16 cellular contexts compared by ENCODE assay signal in genomic region chr15:74135041-74135565, GRCh38. TPM values are rescaled to one million over a fixed set of nuclear protein-coding genes. Genes with fewer than 3 reads are reported as not detected.
A peak's percentile ranks its signal among the peaks of the same experiment; 100 is the strongest.
DNase-seq lines count a peak whose midpoint lies in the region; ATAC-seq, FAIRE-seq and TF ChIP-seq lines count a peak whose summit lies in the region.
"Had no signal": no experiment of that assay in that cellular context is flagged by ENCODE, and none has a peak within 500 bp of the region (broad histone marks: within the 10 kb centered on the region; RNA-seq: fewer than 3 reads in every experiment).

No MANE protein-coding gene starts in this region.

- no peaks in the 10 kb centered on the region for H3K9me3 ChIP-seq in heart left ventricle
- peaks cover 9% of the 10 kb centered on the region for H3K9me3 ChIP-seq in iPS-18c (ENCODE audit: control insufficient read depth, insufficient read depth, low read length)
- no peaks in the 10 kb centered on the region for H3K9me3 ChIP-seq in thoracic aorta
- H3K9me3 ChIP-seq: SK-N-SH had no signal

- peaks cover 0 to 62% (median 26%) of the 10 kb centered on the region in 12 donors for H3K4me1 ChIP-seq in heart left ventricle
- peaks cover 15 to 25% of the 10 kb centered on the region in 2 donors for H3K4me1 ChIP-seq in thoracic aorta (ENCODE audit: control insufficient read depth in 1 of 2, low read depth in 2 of 2)

- TF ChIP-seq CTCF in heart left ventricle (IDR thresholded peaks at IDR 0.05) = no peak
- TF ChIP-seq CTCF in activated B cell treated with CpG ODN at 0.5 μM for 24 hours (IDR thresholded peaks at IDR 0.05) = no peak
- TF ChIP-seq CTCF in thoracic aorta (IDR thresholded peaks at IDR 0.05) = no peak

- H3K4me1 Mint-ChIP-seq in activated B cell treated with CpG ODN at 0.5 μM for 24 hours = peaks cover 44% of the 10 kb centered on the region

- H3K36me3 ChIP-seq in heart left ventricle (peaks cover 0 to 15% (median 0%) of the 10 kb centered on the region in 9 donors), thoracic aorta (no peaks in the 10 kb centered on the region)

- DNase-seq in heart left ventricle = no peak
- no peak for DNase-seq in left ventricle myocardium superior
- DNase-seq in activated B cell treated with CpG ODN at 0.5 μM for 24 hours = no peak
- no peak for DNase-seq in thoracic aorta (ENCODE audit: low spot score)
- DNase-seq in HEK293T (ENCODE audit: extremely low spot score) = no peak
- no peak for DNase-seq in urothelium cell line (ENCODE audit: low spot score)
- no peak for DNase-seq in stimulated activated CD4-positive, alpha-beta T cell treated with anti-CD3 and anti-CD28 coated beads, Interleukin-4, amount 100 ng/mL, for 4 hours
- DNase-seq: stimulated activated CD4-positive, alpha-beta T cell treated with anti-CD3 and anti-CD28 coated beads, Interleukin-1b, Interleukin-23, amount 100 ng/mL, for 48 hours had no signal

- POLR2A ChIA-PET in activated B cell treated with CpG ODN at 0.5 μM for 24 hours (lab: Charles Lee) = no interaction called here
- POLR2A ChIA-PET in HEK293T (lab: Yijun Ruan, JAX) = interaction anchor here (0.9 kb wide), 1 partner anchor 9 kb away, joined by 6 read pairs; no protein-coding TSS in a partner anchor

- H3K4me3 Mint-ChIP-seq in activated B cell treated with CpG ODN at 0.5 μM for 24 hours = peak overlapping the region; percentile 64

- peak overlapping the region in 11 of 12 donors; percentile 68 to 97 (median 83) for H3K27ac ChIP-seq in heart left ventricle
- no peak overlapping the region for H3K27ac ChIP-seq in thoracic aorta

- peak overlapping the region; percentile 44 for H3K27ac Mint-ChIP-seq in activated B cell treated with CpG ODN at 0.5 μM for 24 hours

- no peak for TF ChIP-seq POLR2A in heart left ventricle (IDR thresholded peaks at IDR 0.05)

- no peak for FAIRE-seq in urothelium cell line (lab: Jason Lieb, UNC)
- FAIRE-seq: colon, G401.6 had no signal

- 35 to 59% (median 52%) methylated on average over 27 of the region's 27 CpGs for WGBS in heart left ventricle, 4 donors

- H3K27me3 ChIP-seq in heart left ventricle = peaks cover 9 to 92% (median 51%) of the 10 kb centered on the region in 9 donors
- H3K27me3 ChIP-seq in thoracic aorta (replicated peaks; ENCODE audit: insufficient read depth) = peaks cover 29% of the 10 kb centered on the region

- CTCF ChIA-PET in activated B cell treated with CpG ODN at 0.5 μM for 24 hours (lab: Charles Lee) (interaction anchor here (1.3 kb wide), 2 partner anchors 11 to 12 kb away, joined by 3 read pairs; no protein-coding TSS in a partner anchor), HEK293T (lab: Yijun Ruan, JAX) (no interaction called here)

- H3K4me3 ChIP-seq in heart left ventricle (peak overlapping the region in 9 of 12 donors; percentile 3 to 63 (median 54)), iPS-18c (ENCODE audit: insufficient read depth, low read depth, low read length) (peak overlapping the region; percentile 28; the same call in 1 of the 2 replicates), thoracic aorta (peak overlapping the region; percentile 69)

- intact Hi-C loops in heart left ventricle (cut with DNase I) (loop anchor here in 4 of 10 donors (5.0 to 10.0 kb wide), 6 partner anchors 37 to 182 kb away; partner anchors contain the start of genes ISLR (in 2 of the 4) and CCDC33 (in 1 of the 4)), left ventricle myocardium superior (cut with micrococcal nuclease) (no loop called here), activated B cell treated with CpG ODN at 0.5 μM for 24 hours (cut with micrococcal nuclease) (loop anchor here (2.0 kb wide), 1 partner anchor 162 kb away; no protein-coding TSS in a partner anchor)

- no peaks in the 10 kb centered on the region for H3K9me3 Mint-ChIP-seq in activated B cell treated with CpG ODN at 0.5 μM for 24 hours

- ATAC-seq in heart left ventricle (no peak), left ventricle myocardium superior (no peak), activated B cell treated with CpG ODN at 0.5 μM for 24 hours (ENCODE audit: low read depth) (no peak), thoracic aorta (ENCODE audit: insufficient number of reproducible peaks, low FRiP score, low read depth) (no peak)
- ATAC-seq: esophagus mucosa had no signal

- H3K36me3 Mint-ChIP-seq in activated B cell treated with CpG ODN at 0.5 μM for 24 hours (ENCODE audit: low read depth) = no peaks in the 10 kb centered on the region

- peaks cover 71% of the 10 kb centered on the region for H3K27me3 Mint-ChIP-seq in activated B cell treated with CpG ODN at 0.5 μM for 24 hours

TF ChIP-seq in HEK293T, 16 proteins besides CTCF, POLR2A, EP300 and RAD21:
- no peak for TF ChIP-seq SUZ12 (IDR thresholded peaks at IDR 0.05)
- TF ChIP-seq BHLHE40 (IDR thresholded peaks at IDR 0.05; ENCODE audit: borderline replicate concordance) = no peak
- TF ChIP-seq CTBP1 (IDR thresholded peaks at IDR 0.05; ENCODE audit: borderline replicate concordance) = no peak
- TF ChIP-seq HDGF (IDR thresholded peaks at IDR 0.05; ENCODE audit: borderline replicate concordance) = no peak
- TF ChIP-seq ZNF384 (IDR thresholded peaks at IDR 0.05) = no peak
- TF ChIP-seq, protein P1, sequence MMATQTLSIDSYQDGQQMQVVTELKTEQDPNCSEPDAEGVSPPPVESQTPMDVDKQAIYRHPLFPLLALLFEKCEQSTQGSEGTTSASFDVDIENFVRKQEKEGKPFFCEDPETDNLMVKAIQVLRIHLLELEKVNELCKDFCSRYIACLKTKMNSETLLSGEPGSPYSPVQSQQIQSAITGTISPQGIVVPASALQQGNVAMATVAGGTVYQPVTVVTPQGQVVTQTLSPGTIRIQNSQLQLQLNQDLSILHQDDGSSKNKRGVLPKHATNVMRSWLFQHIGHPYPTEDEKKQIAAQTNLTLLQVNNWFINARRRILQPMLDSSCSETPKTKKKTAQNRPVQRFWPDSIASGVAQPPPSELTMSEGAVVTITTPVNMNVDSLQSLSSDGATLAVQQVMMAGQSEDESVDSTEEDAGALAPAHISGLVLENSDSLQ (IDR thresholded peaks at IDR 0.05) = no peak
- TF ChIP-seq NFRKB (IDR thresholded peaks at IDR 0.05) = no peak
- no peak for TF ChIP-seq L3MBTL2 (conservative IDR thresholded peaks at IDR 0.05)
- TF ChIP-seq SP1 (IDR thresholded peaks at IDR 0.05) = no peak

RNA-seq across cellular contexts. Expression of gene ISLR2, which starts 4.7 kb away (rescaled TPM):
- total RNA-seq in heart left ventricle = 1 to 10 TPM; 1.6 to 9.0 (median 2.9) TPM
- polyA plus RNA-seq in heart left ventricle = 1 to 10 TPM; 4.6 to 5.6 TPM
- total RNA-seq in left ventricle myocardium superior = 2.2 TPM
- not detected in 2 replicates for total RNA-seq in activated B cell treated with CpG ODN at 0.5 μM for 24 hours
- not detected for total RNA-seq in thoracic aorta
- total RNA-seq: pulmonary artery endothelial cell had no signal

RNA-seq across cellular contexts. Expression of gene ISLR, which starts 38.4 kb away (rescaled TPM):
- 10 to 100 TPM in 7 of 9 donors, 1 to 10 TPM in 2; 5.1 to 32.3 (median 16.9) TPM for total RNA-seq in heart left ventricle
- polyA plus RNA-seq in heart left ventricle = 1 to 10 TPM; 6.4 to 9.1 TPM
- total RNA-seq in left ventricle myocardium superior = 11.1 TPM
- total RNA-seq in activated B cell treated with CpG ODN at 0.5 μM for 24 hours = not detected in 2 replicates
- 100 to 1,000 TPM in 1 of 2 donors, 10 to 100 TPM in 1; 76.8 to 323 TPM for total RNA-seq in thoracic aorta
- total RNA-seq: M059J, pulmonary artery endothelial cell had no signal

RNA-seq across cellular contexts. Expression of gene GOLGA6A, which starts 52.8 kb away (rescaled TPM):
- not detected for total RNA-seq in heart left ventricle
- polyA plus RNA-seq in heart left ventricle = not detected
- not detected for total RNA-seq in left ventricle myocardium superior
- not detected in 2 replicates for total RNA-seq in activated B cell treated with CpG ODN at 0.5 μM for 24 hours
- under 1 TPM; 0.14 to 0.42 TPM for total RNA-seq in thoracic aorta
- total RNA-seq: M059J, mesenteric fat pad, pulmonary artery endothelial cell had no signal
- polyA plus RNA-seq: SK-N-SH had no signal

Comparison
In these comparisons a context has a peak if more than half of its experiments do, and no peak if none do; other contexts are left out.
1. H3K27ac ChIP-seq: peak in heart left ventricle (11 of 12); none in thoracic aorta (0 of 2).
2. Peak in every context shown above with its lines, with median percentiles within 50 percentile points of each other: H3K4me3 ChIP-seq.